1 cellular context compared by ENCODE assay signal in the genomic region with DNA sequence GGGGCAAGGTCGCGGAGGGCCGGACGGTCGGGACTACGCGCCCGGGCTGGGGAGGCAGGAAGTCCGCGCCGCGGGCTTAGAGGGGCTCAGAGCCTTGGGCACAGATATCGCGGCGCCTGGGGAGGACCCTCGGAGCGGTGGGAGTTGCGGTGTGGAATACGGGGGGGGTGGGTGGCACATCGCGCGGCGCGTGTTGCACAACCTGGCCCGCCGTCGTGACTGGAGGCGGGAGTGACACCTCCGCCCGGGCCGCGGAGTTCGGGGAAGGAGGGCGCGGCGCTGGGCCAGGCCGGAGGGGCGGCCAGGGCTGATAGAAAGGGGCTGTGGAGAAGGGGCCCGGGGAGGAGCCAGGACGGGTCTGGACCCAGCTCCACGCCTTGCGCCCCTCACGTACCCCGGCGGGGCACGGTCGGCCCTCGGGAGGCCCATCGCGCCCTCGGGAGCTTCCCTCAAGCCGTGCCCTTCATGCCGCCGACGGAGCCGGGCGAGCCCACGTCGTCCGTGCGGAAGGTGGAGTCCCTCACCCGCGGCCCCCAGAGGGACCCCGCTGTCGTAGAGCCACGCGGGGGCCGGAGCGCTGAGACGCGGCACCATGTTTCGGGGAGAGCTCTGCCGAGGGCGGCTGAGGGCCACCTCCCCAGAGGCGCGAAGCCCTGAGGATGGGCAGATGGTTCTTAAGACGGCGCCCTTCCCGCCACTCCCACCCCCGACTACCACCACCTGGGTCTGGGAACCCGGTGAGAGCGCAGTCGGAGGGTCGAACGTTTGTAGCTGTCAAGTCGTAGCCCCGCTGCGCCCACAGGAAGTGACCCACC.
TF ChIP-seq lines count a peak whose summit lies in the region.

No MANE protein-coding gene starts in this region.

TF ChIP-seq in K562, 482 proteins besides CTCF, POLR2A, EP300 and RAD21 (continued from another document and continues in another):
- TF ChIP-seq, protein P1, sequence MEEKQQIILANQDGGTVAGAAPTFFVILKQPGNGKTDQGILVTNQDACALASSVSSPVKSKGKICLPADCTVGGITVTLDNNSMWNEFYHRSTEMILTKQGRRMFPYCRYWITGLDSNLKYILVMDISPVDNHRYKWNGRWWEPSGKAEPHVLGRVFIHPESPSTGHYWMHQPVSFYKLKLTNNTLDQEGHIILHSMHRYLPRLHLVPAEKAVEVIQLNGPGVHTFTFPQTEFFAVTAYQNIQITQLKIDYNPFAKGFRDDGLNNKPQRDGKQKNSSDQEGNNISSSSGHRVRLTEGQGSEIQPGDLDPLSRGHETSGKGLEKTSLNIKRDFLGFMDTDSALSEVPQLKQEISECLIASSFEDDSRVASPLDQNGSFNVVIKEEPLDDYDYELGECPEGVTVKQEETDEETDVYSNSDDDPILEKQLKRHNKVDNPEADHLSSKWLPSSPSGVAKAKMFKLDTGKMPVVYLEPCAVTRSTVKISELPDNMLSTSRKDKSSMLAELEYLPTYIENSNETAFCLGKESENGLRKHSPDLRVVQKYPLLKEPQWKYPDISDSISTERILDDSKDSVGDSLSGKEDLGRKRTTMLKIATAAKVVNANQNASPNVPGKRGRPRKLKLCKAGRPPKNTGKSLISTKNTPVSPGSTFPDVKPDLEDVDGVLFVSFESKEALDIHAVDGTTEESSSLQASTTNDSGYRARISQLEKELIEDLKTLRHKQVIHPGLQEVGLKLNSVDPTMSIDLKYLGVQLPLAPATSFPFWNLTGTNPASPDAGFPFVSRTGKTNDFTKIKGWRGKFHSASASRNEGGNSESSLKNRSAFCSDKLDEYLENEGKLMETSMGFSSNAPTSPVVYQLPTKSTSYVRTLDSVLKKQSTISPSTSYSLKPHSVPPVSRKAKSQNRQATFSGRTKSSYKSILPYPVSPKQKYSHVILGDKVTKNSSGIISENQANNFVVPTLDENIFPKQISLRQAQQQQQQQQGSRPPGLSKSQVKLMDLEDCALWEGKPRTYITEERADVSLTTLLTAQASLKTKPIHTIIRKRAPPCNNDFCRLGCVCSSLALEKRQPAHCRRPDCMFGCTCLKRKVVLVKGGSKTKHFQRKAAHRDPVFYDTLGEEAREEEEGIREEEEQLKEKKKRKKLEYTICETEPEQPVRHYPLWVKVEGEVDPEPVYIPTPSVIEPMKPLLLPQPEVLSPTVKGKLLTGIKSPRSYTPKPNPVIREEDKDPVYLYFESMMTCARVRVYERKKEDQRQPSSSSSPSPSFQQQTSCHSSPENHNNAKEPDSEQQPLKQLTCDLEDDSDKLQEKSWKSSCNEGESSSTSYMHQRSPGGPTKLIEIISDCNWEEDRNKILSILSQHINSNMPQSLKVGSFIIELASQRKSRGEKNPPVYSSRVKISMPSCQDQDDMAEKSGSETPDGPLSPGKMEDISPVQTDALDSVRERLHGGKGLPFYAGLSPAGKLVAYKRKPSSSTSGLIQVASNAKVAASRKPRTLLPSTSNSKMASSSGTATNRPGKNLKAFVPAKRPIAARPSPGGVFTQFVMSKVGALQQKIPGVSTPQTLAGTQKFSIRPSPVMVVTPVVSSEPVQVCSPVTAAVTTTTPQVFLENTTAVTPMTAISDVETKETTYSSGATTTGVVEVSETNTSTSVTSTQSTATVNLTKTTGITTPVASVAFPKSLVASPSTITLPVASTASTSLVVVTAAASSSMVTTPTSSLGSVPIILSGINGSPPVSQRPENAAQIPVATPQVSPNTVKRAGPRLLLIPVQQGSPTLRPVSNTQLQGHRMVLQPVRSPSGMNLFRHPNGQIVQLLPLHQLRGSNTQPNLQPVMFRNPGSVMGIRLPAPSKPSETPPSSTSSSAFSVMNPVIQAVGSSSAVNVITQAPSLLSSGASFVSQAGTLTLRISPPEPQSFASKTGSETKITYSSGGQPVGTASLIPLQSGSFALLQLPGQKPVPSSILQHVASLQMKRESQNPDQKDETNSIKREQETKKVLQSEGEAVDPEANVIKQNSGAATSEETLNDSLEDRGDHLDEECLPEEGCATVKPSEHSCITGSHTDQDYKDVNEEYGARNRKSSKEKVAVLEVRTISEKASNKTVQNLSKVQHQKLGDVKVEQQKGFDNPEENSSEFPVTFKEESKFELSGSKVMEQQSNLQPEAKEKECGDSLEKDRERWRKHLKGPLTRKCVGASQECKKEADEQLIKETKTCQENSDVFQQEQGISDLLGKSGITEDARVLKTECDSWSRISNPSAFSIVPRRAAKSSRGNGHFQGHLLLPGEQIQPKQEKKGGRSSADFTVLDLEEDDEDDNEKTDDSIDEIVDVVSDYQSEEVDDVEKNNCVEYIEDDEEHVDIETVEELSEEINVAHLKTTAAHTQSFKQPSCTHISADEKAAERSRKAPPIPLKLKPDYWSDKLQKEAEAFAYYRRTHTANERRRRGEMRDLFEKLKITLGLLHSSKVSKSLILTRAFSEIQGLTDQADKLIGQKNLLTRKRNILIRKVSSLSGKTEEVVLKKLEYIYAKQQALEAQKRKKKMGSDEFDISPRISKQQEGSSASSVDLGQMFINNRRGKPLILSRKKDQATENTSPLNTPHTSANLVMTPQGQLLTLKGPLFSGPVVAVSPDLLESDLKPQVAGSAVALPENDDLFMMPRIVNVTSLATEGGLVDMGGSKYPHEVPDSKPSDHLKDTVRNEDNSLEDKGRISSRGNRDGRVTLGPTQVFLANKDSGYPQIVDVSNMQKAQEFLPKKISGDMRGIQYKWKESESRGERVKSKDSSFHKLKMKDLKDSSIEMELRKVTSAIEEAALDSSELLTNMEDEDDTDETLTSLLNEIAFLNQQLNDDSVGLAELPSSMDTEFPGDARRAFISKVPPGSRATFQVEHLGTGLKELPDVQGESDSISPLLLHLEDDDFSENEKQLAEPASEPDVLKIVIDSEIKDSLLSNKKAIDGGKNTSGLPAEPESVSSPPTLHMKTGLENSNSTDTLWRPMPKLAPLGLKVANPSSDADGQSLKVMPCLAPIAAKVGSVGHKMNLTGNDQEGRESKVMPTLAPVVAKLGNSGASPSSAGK (IDR thresholded peaks at IDR 0.05): peak; percentile 75; the same call in 1 of the 2 replicates
- no peak for TF ChIP-seq ZNF431 (CRISPR knock-in tag; IDR thresholded peaks at IDR 0.05)
- TF ChIP-seq SAFB2 (IDR thresholded peaks at IDR 0.05; ENCODE audit: borderline replicate concordance, low read depth, low read length, severe bottlenecking): no peak
- TF ChIP-seq, protein P2, sequence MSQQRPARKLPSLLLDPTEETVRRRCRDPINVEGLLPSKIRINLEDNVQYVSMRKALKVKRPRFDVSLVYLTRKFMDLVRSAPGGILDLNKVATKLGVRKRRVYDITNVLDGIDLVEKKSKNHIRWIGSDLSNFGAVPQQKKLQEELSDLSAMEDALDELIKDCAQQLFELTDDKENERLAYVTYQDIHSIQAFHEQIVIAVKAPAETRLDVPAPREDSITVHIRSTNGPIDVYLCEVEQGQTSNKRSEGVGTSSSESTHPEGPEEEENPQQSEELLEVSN (IDR thresholded peaks at IDR 0.05; ENCODE audit: borderline replicate concordance in 1 of 2, extremely low read depth in 1 of 2, insufficient read depth in 1 of 2, insufficient read length in 1 of 2, low read depth in 1 of 2, low read length in 1 of 2, poor library complexity in 1 of 2, severe bottlenecking in 1 of 2): peak; percentile 79 to 95
- TF ChIP-seq NR2C1 (IDR thresholded peaks at IDR 0.05): no peak
- no peak for TF ChIP-seq NR2C1 (tag; IDR thresholded peaks at IDR 0.05)
- peak; percentile 28 for TF ChIP-seq CCNT2 (IDR thresholded peaks at IDR 0.05; ENCODE audit: borderline replicate concordance, extremely low read depth, insufficient read length, low read depth, low read length)
- TF ChIP-seq, protein P3, sequence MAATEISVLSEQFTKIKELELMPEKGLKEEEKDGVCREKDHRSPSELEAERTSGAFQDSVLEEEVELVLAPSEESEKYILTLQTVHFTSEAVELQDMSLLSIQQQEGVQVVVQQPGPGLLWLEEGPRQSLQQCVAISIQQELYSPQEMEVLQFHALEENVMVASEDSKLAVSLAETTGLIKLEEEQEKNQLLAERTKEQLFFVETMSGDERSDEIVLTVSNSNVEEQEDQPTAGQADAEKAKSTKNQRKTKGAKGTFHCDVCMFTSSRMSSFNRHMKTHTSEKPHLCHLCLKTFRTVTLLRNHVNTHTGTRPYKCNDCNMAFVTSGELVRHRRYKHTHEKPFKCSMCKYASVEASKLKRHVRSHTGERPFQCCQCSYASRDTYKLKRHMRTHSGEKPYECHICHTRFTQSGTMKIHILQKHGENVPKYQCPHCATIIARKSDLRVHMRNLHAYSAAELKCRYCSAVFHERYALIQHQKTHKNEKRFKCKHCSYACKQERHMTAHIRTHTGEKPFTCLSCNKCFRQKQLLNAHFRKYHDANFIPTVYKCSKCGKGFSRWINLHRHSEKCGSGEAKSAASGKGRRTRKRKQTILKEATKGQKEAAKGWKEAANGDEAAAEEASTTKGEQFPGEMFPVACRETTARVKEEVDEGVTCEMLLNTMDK (IDR thresholded peaks at IDR 0.05; ENCODE audit: borderline replicate concordance, insufficient read depth, low read depth, low read length, poor library complexity, severe bottlenecking): no peak
- TF ChIP-seq NFIC (IDR thresholded peaks at IDR 0.05): peak; percentile 39
- TF ChIP-seq BRF1 (IDR thresholded peaks at IDR 0.05; ENCODE audit: borderline replicate concordance, extremely low read depth, insufficient read length): no peak
- TF ChIP-seq, protein P4, sequence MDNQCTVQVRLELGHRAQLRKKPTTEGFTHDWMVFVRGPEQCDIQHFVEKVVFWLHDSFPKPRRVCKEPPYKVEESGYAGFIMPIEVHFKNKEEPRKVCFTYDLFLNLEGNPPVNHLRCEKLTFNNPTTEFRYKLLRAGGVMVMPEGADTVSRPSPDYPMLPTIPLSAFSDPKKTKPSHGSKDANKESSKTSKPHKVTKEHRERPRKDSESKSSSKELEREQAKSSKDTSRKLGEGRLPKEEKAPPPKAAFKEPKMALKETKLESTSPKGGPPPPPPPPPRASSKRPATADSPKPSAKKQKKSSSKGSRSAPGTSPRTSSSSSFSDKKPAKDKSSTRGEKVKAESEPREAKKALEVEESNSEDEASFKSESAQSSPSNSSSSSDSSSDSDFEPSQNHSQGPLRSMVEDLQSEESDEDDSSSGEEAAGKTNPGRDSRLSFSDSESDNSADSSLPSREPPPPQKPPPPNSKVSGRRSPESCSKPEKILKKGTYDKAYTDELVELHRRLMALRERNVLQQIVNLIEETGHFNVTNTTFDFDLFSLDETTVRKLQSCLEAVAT (IDR thresholded peaks at IDR 0.05): no peak
- no peak for TF ChIP-seq PCBP2 (IDR thresholded peaks at IDR 0.05; ENCODE audit: low read depth, low read length, poor library complexity, severe bottlenecking)
- no peak for TF ChIP-seq JUND (IDR thresholded peaks at IDR 0.05; ENCODE audit: borderline replicate concordance, low read depth, low read length)
- no peak for TF ChIP-seq JUND (tag; IDR thresholded peaks at IDR 0.05; ENCODE audit: borderline replicate concordance, low read depth, low read length)
- 0 out of 2 replicates have a peak, but pooled peaks have one; percentile 5 for TF ChIP-seq GTF2E2 (tag; IDR thresholded peaks at IDR 0.05)
- TF ChIP-seq CEBPB (tag; IDR thresholded peaks at IDR 0.05): peak; percentile 91
- 0 out of 2 replicates have a peak, but pooled peaks have one; percentile 31 for TF ChIP-seq ZBTB7A (IDR thresholded peaks at IDR 0.05; ENCODE audit: borderline replicate concordance, control insufficient read depth, low read depth, low read length)
- no peak for TF ChIP-seq ELF4 (CRISPR knock-in tag; IDR thresholded peaks at IDR 0.05)
- TF ChIP-seq NFXL1 (CRISPR knock-in tag; IDR thresholded peaks at IDR 0.05): no peak
- TF ChIP-seq, protein P5, sequence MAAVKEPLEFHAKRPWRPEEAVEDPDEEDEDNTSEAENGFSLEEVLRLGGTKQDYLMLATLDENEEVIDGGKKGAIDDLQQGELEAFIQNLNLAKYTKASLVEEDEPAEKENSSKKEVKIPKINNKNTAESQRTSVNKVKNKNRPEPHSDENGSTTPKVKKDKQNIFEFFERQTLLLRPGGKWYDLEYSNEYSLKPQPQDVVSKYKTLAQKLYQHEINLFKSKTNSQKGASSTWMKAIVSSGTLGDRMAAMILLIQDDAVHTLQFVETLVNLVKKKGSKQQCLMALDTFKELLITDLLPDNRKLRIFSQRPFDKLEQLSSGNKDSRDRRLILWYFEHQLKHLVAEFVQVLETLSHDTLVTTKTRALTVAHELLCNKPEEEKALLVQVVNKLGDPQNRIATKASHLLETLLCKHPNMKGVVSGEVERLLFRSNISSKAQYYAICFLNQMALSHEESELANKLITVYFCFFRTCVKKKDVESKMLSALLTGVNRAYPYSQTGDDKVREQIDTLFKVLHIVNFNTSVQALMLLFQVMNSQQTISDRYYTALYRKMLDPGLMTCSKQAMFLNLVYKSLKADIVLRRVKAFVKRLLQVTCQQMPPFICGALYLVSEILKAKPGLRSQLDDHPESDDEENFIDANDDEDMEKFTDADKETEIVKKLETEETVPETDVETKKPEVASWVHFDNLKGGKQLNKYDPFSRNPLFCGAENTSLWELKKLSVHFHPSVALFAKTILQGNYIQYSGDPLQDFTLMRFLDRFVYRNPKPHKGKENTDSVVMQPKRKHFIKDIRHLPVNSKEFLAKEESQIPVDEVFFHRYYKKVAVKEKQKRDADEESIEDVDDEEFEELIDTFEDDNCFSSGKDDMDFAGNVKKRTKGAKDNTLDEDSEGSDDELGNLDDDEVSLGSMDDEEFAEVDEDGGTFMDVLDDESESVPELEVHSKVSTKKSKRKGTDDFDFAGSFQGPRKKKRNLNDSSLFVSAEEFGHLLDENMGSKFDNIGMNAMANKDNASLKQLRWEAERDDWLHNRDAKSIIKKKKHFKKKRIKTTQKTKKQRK (IDR thresholded peaks at IDR 0.05; ENCODE audit: borderline replicate concordance, low read depth, low read length): no peak
- TF ChIP-seq MEF2A (IDR thresholded peaks at IDR 0.05; ENCODE audit: control insufficient read depth, low read depth, low read length): no peak
- no peak for TF ChIP-seq TCF7L2 (IDR thresholded peaks at IDR 0.05; ENCODE audit: low read depth, low read length)
- TF ChIP-seq TRIM24 (IDR thresholded peaks at IDR 0.05): peak in 1 of 2 experiments; percentile 40; a peak in 1 of 4 replicates
- no peak for TF ChIP-seq ZKSCAN8 (CRISPR knock-in tag; IDR thresholded peaks at IDR 0.05)
- no peak for TF ChIP-seq KLF6 (CRISPR knock-in tag; IDR thresholded peaks at IDR 0.05; ENCODE audit: borderline replicate concordance)
- no peak for TF ChIP-seq MEF2D (tag; conservative IDR thresholded peaks at IDR 0.05; ENCODE audit: low read depth)
- TF ChIP-seq MAFG (tag; conservative IDR thresholded peaks at IDR 0.05): no peak
- TF ChIP-seq, protein P6, sequence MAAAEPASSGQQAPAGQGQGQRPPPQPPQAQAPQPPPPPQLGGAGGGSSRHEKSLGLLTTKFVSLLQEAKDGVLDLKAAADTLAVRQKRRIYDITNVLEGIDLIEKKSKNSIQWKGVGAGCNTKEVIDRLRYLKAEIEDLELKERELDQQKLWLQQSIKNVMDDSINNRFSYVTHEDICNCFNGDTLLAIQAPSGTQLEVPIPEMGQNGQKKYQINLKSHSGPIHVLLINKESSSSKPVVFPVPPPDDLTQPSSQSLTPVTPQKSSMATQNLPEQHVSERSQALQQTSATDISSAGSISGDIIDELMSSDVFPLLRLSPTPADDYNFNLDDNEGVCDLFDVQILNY (CRISPR knock-in tag; IDR thresholded peaks at IDR 0.05): no peak
